In the genomic region with DNA sequence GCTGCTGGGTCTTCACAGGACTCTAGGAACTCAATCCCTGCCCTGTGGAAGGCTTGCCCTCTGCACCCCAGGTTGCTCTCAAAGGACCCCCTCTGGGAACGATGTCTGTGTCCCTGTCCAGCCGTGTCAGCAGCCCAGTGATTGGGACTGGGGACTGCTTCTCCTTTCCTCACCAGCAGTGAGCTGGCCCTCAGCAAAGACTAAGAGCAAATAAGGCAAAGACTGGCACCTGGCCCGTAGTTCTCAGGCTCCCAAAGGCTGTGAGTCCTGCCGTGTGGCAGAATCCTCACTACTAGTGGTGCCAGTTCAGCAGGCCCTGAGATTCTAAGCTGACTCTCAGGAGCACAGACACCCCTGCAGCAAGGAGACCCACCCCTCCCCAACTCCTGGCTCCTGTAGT, we compare ENCODE assay signal across 10 cellular contexts. TPM values are rescaled to one million over a fixed set of nuclear protein-coding genes. Genes with fewer than 3 reads are reported as not detected.
DNase-seq lines count a peak whose midpoint lies in the region; ATAC-seq and TF ChIP-seq lines count a peak whose summit lies in the region.
"Had no signal": no experiment of that assay in that cellular context is flagged by ENCODE, and none has a peak within 500 bp of the region (broad histone marks: within the 10 kb centered on the region; RNA-seq: fewer than 3 reads in every experiment).

No MANE protein-coding gene starts in this region.

- H3K36me3 ChIP-seq in neural progenitor cell, result no peaks in the 10 kb centered on the region

- H3K4me2 ChIP-seq in neural progenitor cell, result no peak overlapping the region

- peak overlapping the region; percentile 64 for H3K27ac ChIP-seq in caudate nucleus (ENCODE audit: low read depth, low read length)
- H3K27ac ChIP-seq in neural progenitor cell, result no peak overlapping the region

- peak overlapping the region; percentile 76 for H2AFZ ChIP-seq in neural progenitor cell (replicated peaks)

- H3K79me2 ChIP-seq in neural progenitor cell (ENCODE audit: low read depth), result no peaks in the 10 kb centered on the region

- H3K4me1 Mint-ChIP-seq in neural progenitor cell, result peaks cover 8% of the 10 kb centered on the region

- no peak overlapping the region for H3K9ac ChIP-seq in neural progenitor cell

- H3K4me1 ChIP-seq in neural progenitor cell, result peaks cover 9% of the 10 kb centered on the region

- no peak overlapping the region for H3K4me3 Mint-ChIP-seq in neural progenitor cell

- H3K27me3 Mint-ChIP-seq in neural progenitor cell (ENCODE audit: insufficient read depth, low read depth), result no peaks in the 10 kb centered on the region

- no peaks in the 10 kb centered on the region for H3K27me3 ChIP-seq in neural progenitor cell

- H3K9me3 ChIP-seq in neural progenitor cell (ENCODE audit: low read depth), result no peaks in the 10 kb centered on the region

- no peak for ATAC-seq in GM19324 (IDR thresholded peaks at IDR 0.05; ENCODE audit: low FRiP score, unreplicated experiment)

- no peaks in the 10 kb centered on the region for H4K20me1 ChIP-seq in neural progenitor cell (ENCODE audit: low read depth)

- DNase-seq in DMS153 treated with DMSO at 0.1 percent for 48 hours (lab: John Stamatoyannopoulos, UW; ENCODE audit: unreplicated experiment) (peak; percentile 30), DMS153 (lab: John Stamatoyannopoulos, UW) (no peak), NCI-H1092 (lab: John Stamatoyannopoulos, UW) (peak; percentile 57), caudate nucleus (lab: John Stamatoyannopoulos, UW) (peak in 1 of 61 donors; percentile 71), neural progenitor cell (ENCODE audit: low spot score) (no peak), D341Med (ENCODE audit: low spot score) (no peak), NCI-H1417 treated with DMSO at 0.1 percent for 48 hours (lab: John Stamatoyannopoulos, UW) (no peak)
- DNase-seq: 8988T had no signal

- no peak overlapping the region for H3K4me3 ChIP-seq in neural progenitor cell

- no peak for TF ChIP-seq CTCF in neural progenitor cell (IDR thresholded peaks at IDR 0.05)

- H3K36me3 Mint-ChIP-seq in neural progenitor cell, result no peaks in the 10 kb centered on the region

- no peak overlapping the region for H3K27ac Mint-ChIP-seq in neural progenitor cell

- peaks cover 3% of the 10 kb centered on the region for H3K9me3 Mint-ChIP-seq in neural progenitor cell

- H3F3A ChIP-seq in neural progenitor cell (ENCODE audit: low read depth), result no peaks in the 10 kb centered on the region

RNA-seq across cellular contexts. Expression of gene TMEM163, which starts 47.8 kb away (rescaled TPM):
- total RNA-seq in neural progenitor cell (ENCODE audit: low replicate concordance), result 0.95 and 1.2 TPM in 2 replicates
- total RNA-seq: HT-29 had no signal

Comparison
In these comparisons a context has a peak if more than half of its experiments do, and no peak if none do; other contexts are left out.
1. DNase-seq: peak in DMS153 treated with DMSO at 0.1 percent for 48 hours (single experiment) and NCI-H1092 (single experiment); none in DMS153 (single experiment), neural progenitor cell (single experiment), D341Med (single experiment) and NCI-H1417 treated with DMSO at 0.1 percent for 48 hours (single experiment).